In genomic region chr7:122695816-122696215, GRCh38 we compare ENCODE assay signal across 31 cellular contexts. TPM values are rescaled to one million over a fixed set of nuclear protein-coding genes. Genes with fewer than 3 reads are reported as not detected.
DNase-seq lines count a peak whose midpoint lies in the region; ATAC-seq, FAIRE-seq and TF ChIP-seq lines count a peak whose summit lies in the region.
"Had no signal": no experiment of that assay in that cellular context is flagged by ENCODE, and none has a peak within 500 bp of the region (broad histone marks: within the 10 kb centered on the region; RNA-seq: fewer than 3 reads in every experiment).

No MANE protein-coding gene starts in this region.

- H3K23ac ChIP-seq in neuronal stem cell (ENCODE audit: low read depth, low read length, poor library complexity), result no peak overlapping the region

- H2AK5ac ChIP-seq in neuronal stem cell (ENCODE audit: low read depth, low read length), result no peak overlapping the region

- no peaks in the 10 kb centered on the region for H3K36me3 ChIP-seq in HepG2 (replicated peaks in 1 of 2; ENCODE audit: control insufficient read depth in 1 of 2, insufficient read depth in 2 of 2, low read length in 2 of 2)
- no peaks in the 10 kb centered on the region for H3K36me3 ChIP-seq in right lobe of liver
- H3K36me3 ChIP-seq in GM23338 (ENCODE audit: insufficient read depth), result no peaks in the 10 kb centered on the region
- H3K36me3 ChIP-seq in neuronal stem cell (replicated peaks in 1 of 2; ENCODE audit: control insufficient read depth in 2 of 2, insufficient read depth in 2 of 2, low read length in 2 of 2), result no peaks in the 10 kb centered on the region
- H3K36me3 ChIP-seq in uterus, result no peaks in the 10 kb centered on the region
- H3K36me3 ChIP-seq: BE2C, BLaER1 had no signal

- H3K79me2 ChIP-seq in HepG2 (ENCODE audit: insufficient read depth, low read length) (no peaks in the 10 kb centered on the region), GM23338 (replicated peaks; ENCODE audit: insufficient read depth) (no peaks in the 10 kb centered on the region)

- no peak overlapping the region for H3K14ac ChIP-seq in neuronal stem cell (ENCODE audit: low read length)

- H3K4me3 ChIP-seq in HepG2 (replicated peaks in 1 of 3; ENCODE audit: insufficient read depth in 1 of 3, low read depth in 2 of 3, low read length in 3 of 3) (no peak overlapping the region), right lobe of liver (no peak overlapping the region), GM23338 (no peak overlapping the region), neuronal stem cell (ENCODE audit: low read length in 2 of 2) (no peak overlapping the region), uterus (no peak overlapping the region)
- H3K4me3 ChIP-seq: BLaER1 had no signal

- no peak for TF ChIP-seq POLR2A in HepG2 (IDR thresholded peaks at IDR 0.05; ENCODE audit: insufficient read depth in 1 of 2, low read depth in 2 of 2, low read length in 2 of 2)
- TF ChIP-seq POLR2A in right lobe of liver (IDR thresholded peaks at IDR 0.05), result no peak
- no peak for TF ChIP-seq POLR2A in uterus (IDR thresholded peaks at IDR 0.05)

- H3K9ac ChIP-seq in HepG2 (ENCODE audit: insufficient read depth, low read depth, low read length) (peak overlapping the region; percentile 47), neuronal stem cell (ENCODE audit: low read depth, low read length, poor library complexity) (no peak overlapping the region)
- H3K9ac ChIP-seq: BLaER1 had no signal

- H2BK120ac ChIP-seq in neuronal stem cell (ENCODE audit: low read depth, low read length), result no peak overlapping the region

- intact Hi-C loops in HepG2 (cut with micrococcal nuclease; ENCODE audit: unreplicated experiment), result loop anchor here (1.0 to 2.0 kb wide), 3 partner anchors 17 to 191 kb away; partner anchors contain the start of gene CADPS2
- intact Hi-C loops in right lobe of liver (cut with DNase I), result no loop called here
- intact Hi-C loops in activated CD4-positive, alpha-beta T cell treated with anti-CD3 and anti-CD28 coated beads, Interleukin-2, amount 10 ng/mL, durations not matched to agents 24 days and 14 days (cut with micrococcal nuclease), result no loop called here
- intact Hi-C loops in uterus (cut with DNase I; ENCODE audit: low total_unique reads), result no loop called here

- H3K79me1 ChIP-seq in neuronal stem cell (ENCODE audit: low read depth, low read length), result no peaks in the 10 kb centered on the region

- H2BK15ac ChIP-seq in neuronal stem cell (ENCODE audit: low read length), result no peak overlapping the region

- H3K4me2 ChIP-seq in HepG2 (ENCODE audit: low read depth, low read length) (peak overlapping the region; percentile 51), GM23338 (peak overlapping the region; percentile 19; the same call in 1 of the 2 replicates), neuronal stem cell (ENCODE audit: insufficient read depth, low read length, poor library complexity, severe bottlenecking) (no peak overlapping the region)
- H3K4me2 ChIP-seq: BLaER1 had no signal

- H3K4me1 Mint-ChIP-seq in GM23338 (peaks cover 14% of the 10 kb centered on the region), glutamatergic neuron (ENCODE audit: low read depth, unreplicated experiment) (peaks cover 14% of the 10 kb centered on the region)
- no peaks in the 10 kb centered on the region for H3K4me1 Mint-ChIP-seq in activated CD4-positive, alpha-beta T cell treated with anti-CD3 and anti-CD28 coated beads, Interleukin-2, amount 10 ng/mL, durations not matched to agents 24 days and 14 days
- H3K4me1 Mint-ChIP-seq: CD14-positive monocyte; CD4-positive, alpha-beta memory T cell; CD4-positive, CD25-positive, alpha-beta regulatory T cell; CD8-positive, alpha-beta memory T cell had no signal

- H4K91ac ChIP-seq in neuronal stem cell (ENCODE audit: low read depth, low read length, poor library complexity), result no peak overlapping the region

- H3K4ac ChIP-seq in neuronal stem cell (ENCODE audit: low read length), result no peak overlapping the region

- ATAC-seq in HepG2 (peak; percentile 99), right lobe of liver (no peak), GM23338 (no peak), GM19351 (IDR thresholded peaks at IDR 0.05; ENCODE audit: unreplicated experiment) (no peak)

- peak; percentile 44 for TF ChIP-seq CTCF in HepG2 (CRISPR knock-in tag; IDR thresholded peaks at IDR 0.05)
- TF ChIP-seq CTCF in right lobe of liver (IDR thresholded peaks at IDR 0.05), result no peak
- 0 out of 4 replicates have a peak, but pooled peaks of 1 of the 2 experiments have one; percentile 5 for TF ChIP-seq CTCF in GM23338 (conservative IDR thresholded peaks at IDR 0.05; ENCODE audit: low read depth in 2 of 2)
- no peak for TF ChIP-seq CTCF in glutamatergic neuron (IDR thresholded peaks at IDR 0.05; ENCODE audit: partially characterized antibody, unreplicated experiment)
- no peak for TF ChIP-seq CTCF in uterus (IDR thresholded peaks at IDR 0.05)

- H3K9me2 ChIP-seq in GM23338 (ENCODE audit: insufficient read depth), result no peaks in the 10 kb centered on the region

- H3K27me3 ChIP-seq in HepG2 (ENCODE audit: control insufficient read depth in 1 of 2, insufficient read depth in 2 of 2, low read length in 2 of 2) (no peaks in the 10 kb centered on the region), right lobe of liver (no peaks in the 10 kb centered on the region), GM23338 (ENCODE audit: insufficient read depth) (no peaks in the 10 kb centered on the region), neuronal stem cell (ENCODE audit: control insufficient read depth in 3 of 3, insufficient read depth in 3 of 3, low read depth in 1 of 3, low read length in 3 of 3) (no peaks in the 10 kb centered on the region), uterus (no peaks in the 10 kb centered on the region)
- H3K27me3 ChIP-seq: BE2C, BLaER1 had no signal

- H3K9me3 ChIP-seq in HepG2 (ENCODE audit: low read length) (no peaks in the 10 kb centered on the region), right lobe of liver (no peaks in the 10 kb centered on the region), neuronal stem cell (replicated peaks in 1 of 2; ENCODE audit: control insufficient read depth in 2 of 2, insufficient read depth in 1 of 2, low read depth in 1 of 2, low read length in 2 of 2) (peaks cover 5 to 21% of the 10 kb centered on the region in 2 donors), uterus (no peaks in the 10 kb centered on the region)
- H3K9me3 ChIP-seq: BE2C had no signal

- TF ChIP-seq EP300 in HepG2 (IDR thresholded peaks at IDR 0.05; ENCODE audit: low read depth in 2 of 2, low read length in 2 of 2), result peak in 1 of 2 experiments; percentile 49; a peak in 2 of 4 replicates
- 0 out of 2 replicates have a peak, but pooled peaks have one; percentile 43 for TF ChIP-seq EP300 in HepG2 (CRISPR knock-in tag; IDR thresholded peaks at IDR 0.05; ENCODE audit: borderline replicate concordance)

- H2AFZ ChIP-seq in HepG2 (ENCODE audit: low read length) (no peak overlapping the region), GM23338 (no peak overlapping the region), neuronal stem cell (ENCODE audit: low read length) (no peak overlapping the region)

- no peaks in the 10 kb centered on the region for H4K20me1 ChIP-seq in HepG2 (ENCODE audit: insufficient read depth, low read length)
- no peaks in the 10 kb centered on the region for H4K20me1 ChIP-seq in GM23338 (replicated peaks; ENCODE audit: insufficient read depth)
- H4K20me1 ChIP-seq: BLaER1 had no signal

- peaks cover 17% of the 10 kb centered on the region for H3K36me3 Mint-ChIP-seq in GM23338 (ENCODE audit: low read depth)
- H3K36me3 Mint-ChIP-seq in glutamatergic neuron (ENCODE audit: unreplicated experiment), result peaks cover 7% of the 10 kb centered on the region
- no peaks in the 10 kb centered on the region for H3K36me3 Mint-ChIP-seq in activated CD4-positive, alpha-beta T cell treated with anti-CD3 and anti-CD28 coated beads, Interleukin-2, amount 10 ng/mL, durations not matched to agents 24 days and 14 days (ENCODE audit: low read depth)
- H3K36me3 Mint-ChIP-seq: CD14-positive monocyte; CD4-positive, alpha-beta memory T cell; CD4-positive, CD25-positive, alpha-beta regulatory T cell; CD8-positive, alpha-beta memory T cell had no signal

- 0 out of 2 replicates have a peak, but pooled peaks have one; percentile 21 for TF ChIP-seq RAD21 in HepG2 (CRISPR knock-in tag; IDR thresholded peaks at IDR 0.05)

- H3K18ac ChIP-seq in neuronal stem cell (ENCODE audit: low read length), result peak overlapping the region; percentile 32

- H3K27ac Mint-ChIP-seq in GM23338 (no peak overlapping the region), glutamatergic neuron (ENCODE audit: unreplicated experiment) (peak overlapping the region; percentile 46)
- H3K27ac Mint-ChIP-seq in activated CD4-positive, alpha-beta T cell treated with anti-CD3 and anti-CD28 coated beads, Interleukin-2, amount 10 ng/mL, durations not matched to agents 24 days and 14 days, result no peak overlapping the region
- H3K27ac Mint-ChIP-seq: CD14-positive monocyte; CD4-positive, alpha-beta memory T cell; CD4-positive, CD25-positive, alpha-beta regulatory T cell; CD8-positive, alpha-beta memory T cell had no signal

- H3K4me3 Mint-ChIP-seq in GM23338 (no peak overlapping the region), glutamatergic neuron (ENCODE audit: unreplicated experiment) (no peak overlapping the region)
- no peak overlapping the region for H3K4me3 Mint-ChIP-seq in activated CD4-positive, alpha-beta T cell treated with anti-CD3 and anti-CD28 coated beads, Interleukin-2, amount 10 ng/mL, durations not matched to agents 24 days and 14 days
- H3K4me3 Mint-ChIP-seq: CD14-positive monocyte; CD4-positive, alpha-beta memory T cell; CD4-positive, CD25-positive, alpha-beta regulatory T cell; CD8-positive, alpha-beta memory T cell had no signal

- 20% methylated on average over 1 of the region's 1 CpG for WGBS in HepG2 (ENCODE audit: low lambda C conversion rate)
- WGBS in right lobe of liver (ENCODE audit: insufficient coverage, low coverage, low lambda C conversion rate, missing lambda C conversion rate), result 100% methylated on average over 1 of the region's 1 CpG
- no CpG with 5 or more reads among the region's 1 CpG for WGBS in neuronal stem cell (ENCODE audit: extremely low coverage in 2 of 2, insufficient read length in 2 of 2, insufficient replicate concordance in 1 of 2), 2 donors

- FAIRE-seq in HepG2 (lab: Jason Lieb, UNC), result peak; percentile 82
- FAIRE-seq: A204.1, G401.6, GM12891, GM19239 had no signal

- in situ Hi-C loops in HepG2 (cut with HindIII; ENCODE audit: extremely low pct_ligation_motif_present, low pct_unique_long_range_greater_than_20kb), result no loop called here

- BruUV-seq in HepG2 (replicated peaks; lab: Mats Ljungman, UMichigan), result no TSS peak

- H3K4me1 ChIP-seq in HepG2 (ENCODE audit: insufficient read depth, low read length) (peaks cover 34% of the 10 kb centered on the region), right lobe of liver (no peaks in the 10 kb centered on the region), GM23338 (ENCODE audit: insufficient read depth) (peaks cover 10% of the 10 kb centered on the region; the same call in 1 of the 2 replicates), neuronal stem cell (ENCODE audit: control insufficient read depth in 2 of 2, insufficient read depth in 1 of 2, low read depth in 1 of 2, low read length in 2 of 2) (peaks cover 6 to 13% of the 10 kb centered on the region in 2 donors), uterus (no peaks in the 10 kb centered on the region)
- H3K4me1 ChIP-seq: BE2C, BLaER1 had no signal

- no peak overlapping the region for H2BK12ac ChIP-seq in neuronal stem cell (ENCODE audit: low read length)

- no peak overlapping the region for H4K8ac ChIP-seq in neuronal stem cell (ENCODE audit: low read depth, low read length)

- H3K27me3 Mint-ChIP-seq in GM23338 (ENCODE audit: insufficient read depth, low read depth, poor library complexity) (no peaks in the 10 kb centered on the region), glutamatergic neuron (ENCODE audit: unreplicated experiment) (peaks cover 2% of the 10 kb centered on the region)
- no peaks in the 10 kb centered on the region for H3K27me3 Mint-ChIP-seq in activated CD4-positive, alpha-beta T cell treated with anti-CD3 and anti-CD28 coated beads, Interleukin-2, amount 10 ng/mL, durations not matched to agents 24 days and 14 days
- H3K27me3 Mint-ChIP-seq: CD4-positive, alpha-beta memory T cell; CD4-positive, CD25-positive, alpha-beta regulatory T cell; CD8-positive, alpha-beta memory T cell had no signal

- H3K27ac ChIP-seq in HepG2 (ENCODE audit: extremely low read length, insufficient read depth, low read length), result peak overlapping the region; percentile 75
- no peak overlapping the region for H3K27ac ChIP-seq in right lobe of liver
- H3K27ac ChIP-seq in GM23338 (ENCODE audit: low read depth), result no peak overlapping the region; the same call in 1 of the 2 replicates
- no peak overlapping the region for H3K27ac ChIP-seq in neuronal stem cell (replicated peaks; ENCODE audit: low read length)
- H3K27ac ChIP-seq in uterus, result no peak overlapping the region
- H3K27ac ChIP-seq: BLaER1 had no signal

- POLR2A ChIA-PET in HepG2 (lab: Yijun Ruan, JAX), result interaction anchor here (1.0 to 1.1 kb wide), 2 partner anchors 16 to 55 kb away, joined by 3 to 4 read pairs; no protein-coding TSS in a partner anchor

- H3K9me3 Mint-ChIP-seq in GM23338, result peaks cover 14% of the 10 kb centered on the region
- H3K9me3 Mint-ChIP-seq in glutamatergic neuron (ENCODE audit: unreplicated experiment), result peaks cover 5% of the 10 kb centered on the region
- H3K9me3 Mint-ChIP-seq in activated CD4-positive, alpha-beta T cell treated with anti-CD3 and anti-CD28 coated beads, Interleukin-2, amount 10 ng/mL, durations not matched to agents 24 days and 14 days, result peaks cover 3% of the 10 kb centered on the region

- H2BK5ac ChIP-seq in neuronal stem cell (ENCODE audit: low read length), result no peak overlapping the region

- CTCF ChIA-PET in HepG2 (lab: Yijun Ruan, JAX; ENCODE audit: low intra/inter-chr PET ratio, low total read pairs), result no interaction called here

- H3F3A ChIP-seq in GM23338 (replicated peaks; ENCODE audit: low read depth), result no peaks in the 10 kb centered on the region

- DNase-seq in HepG2 (ENCODE audit: low spot score) (peak; percentile 91), right lobe of liver (no peak), GM23338 (ENCODE audit: low spot score) (no peak), glutamatergic neuron (peak; percentile 30), neuronal stem cell (ENCODE audit: low spot score) (no peak), uterus (no peak)
- no peak for DNase-seq in activated CD4-positive, alpha-beta T cell treated with anti-CD3 and anti-CD28 coated beads, Interleukin-2, amount 10 ng/mL, durations not matched to agents 24 days and 14 days
- DNase-seq: 8988T; ACHN; BE2C; C1 segment of cervical spinal cord; CD4-positive, alpha-beta memory T cell; CD4-positive, CD25-positive, alpha-beta regulatory T cell; CD8-positive, alpha-beta memory T cell; COR-L47; DMS 273 treated with DMSO at 0.1 percent for 48 hours; DMS153; DMS53; DMS79; DND-41; EL; GF-D8 had no signal

RNA-seq across cellular contexts. Expression of gene RNF133, which starts 3.1 kb away (rescaled TPM):
- total RNA-seq in HepG2 (2016; rRNA removed; fragmentation: Illumina TruSeq; extraction: Trizol) (0.27 and 1.00 TPM in 2 replicates), right lobe of liver (under 1 TPM in 5 of 6 experiments, not detected in 1; 0.22 to 0.74 (median 0.35) TPM), glutamatergic neuron (ENCODE audit: unreplicated experiment) (not detected), uterus (1 to 10 TPM in 3 of 4 donors, not detected in 1; 1.5 to 6.9 (median 3.8) TPM)
- total RNA-seq in HepG2 (2016; cell fraction: cytosol; rRNA removed; fragmentation: Illumina TruSeq; extraction: Trizol; ENCODE audit: low read depth), result not detected in 2 replicates
- total RNA-seq in HepG2 (2016; cell fraction: insoluble cytoplasmic fraction; rRNA removed; fragmentation: Illumina TruSeq; extraction: Trizol), result 1.2 TPM in 1 of 2 replicates, not detected in the other
- total RNA-seq in HepG2 (2016; cell fraction: membrane; rRNA removed; fragmentation: Illumina TruSeq; extraction: Trizol), result 0.15 TPM in 1 of 2 replicates, not detected in the other
- 9.2 and 12.5 TPM in 2 replicates for total RNA-seq in HepG2 (2016; cell fraction: nucleus; rRNA removed; fragmentation: Illumina TruSeq; extraction: Trizol)
- polyA plus RNA-seq in HepG2 (2011; rRNA removed) (0.07 and 0.13 TPM in 2 replicates), GM23338 (2016; fragmentation: Nextera tagmentation; extraction: Ambion mirVana) (not detected in 2 replicates)
- polyA plus RNA-seq in HepG2 (2011; cell fraction: cytosol; rRNA removed), result not detected in 2 replicates
- 0.21 and 0.29 TPM in 2 replicates for polyA plus RNA-seq in HepG2 (2011; cell fraction: nucleus; rRNA removed)
- polyA plus RNA-seq in HepG2 (2012), result not detected in 2 replicates
- not detected in 2 replicates for polyA plus RNA-seq in HepG2 (2016; cell fraction: cytosol; fragmentation: Illumina TruSeq; extraction: Trizol; ENCODE audit: low read depth)
- not detected in 2 replicates for polyA plus RNA-seq in HepG2 (2016; cell fraction: insoluble cytoplasmic fraction; fragmentation: Illumina TruSeq; extraction: Trizol; ENCODE audit: low read depth)
- not detected in 2 replicates for polyA plus RNA-seq in HepG2 (2016; cell fraction: membrane; fragmentation: Illumina TruSeq; extraction: Trizol; ENCODE audit: low read depth)
- polyA plus RNA-seq in HepG2 (2016; cell fraction: nucleus; fragmentation: Illumina TruSeq; extraction: Trizol; ENCODE audit: insufficient read depth, low read depth), result 0.55 and 1.00 TPM in 2 replicates
- polyA minus RNA-seq in HepG2 (2011; rRNA and poly(A)+ RNA removed; ENCODE audit: low replicate concordance), result 0.16 and 0.38 TPM in 2 replicates
- not detected in 2 replicates for polyA minus RNA-seq in HepG2 (2011; cell fraction: cytosol; rRNA and poly(A)+ RNA removed)
- 19.5 and 21.5 TPM in 2 replicates for polyA minus RNA-seq in HepG2 (2011; cell fraction: nucleus; rRNA and poly(A)+ RNA removed)
- 1.1 and 2.0 TPM in 2 replicates for total RNA-seq in GM23338 (2014; rRNA removed; shearing (Covaris generic))
- polyA plus RNA-seq in neuronal stem cell (2013, experiment 1 of 2), result not detected
- polyA plus RNA-seq in neuronal stem cell (2013, experiment 2 of 2), result not detected
- total RNA-seq in activated CD4-positive, alpha-beta T cell treated with anti-CD3 and anti-CD28 coated beads, Interleukin-2, amount 10 ng/mL, durations not matched to agents 24 days and 14 days, result not detected in 2 replicates
- total RNA-seq: CD4-positive, alpha-beta memory T cell; CD4-positive, CD25-positive, alpha-beta regulatory T cell; CD8-positive, alpha-beta memory T cell; Daoy had no signal
- polyA plus RNA-seq: AG04450; CD14-positive monocyte; CD4-positive, alpha-beta memory T cell; CD4-positive, CD25-positive, alpha-beta regulatory T cell; CD8-positive, alpha-beta memory T cell had no signal

RNA-seq across cellular contexts. Expression of gene RNF148, which starts 6.9 kb away (rescaled TPM):
- total RNA-seq in HepG2 (2016; rRNA removed; fragmentation: Illumina TruSeq; extraction: Trizol), result 0.15 and 1.6 TPM in 2 replicates
- not detected in 2 replicates for total RNA-seq in HepG2 (2016; cell fraction: cytosol; rRNA removed; fragmentation: Illumina TruSeq; extraction: Trizol; ENCODE audit: low read depth)
- total RNA-seq in HepG2 (2016; cell fraction: insoluble cytoplasmic fraction; rRNA removed; fragmentation: Illumina TruSeq; extraction: Trizol), result 0.19 and 1.1 TPM in 2 replicates
- total RNA-seq in HepG2 (2016; cell fraction: membrane; rRNA removed; fragmentation: Illumina TruSeq; extraction: Trizol), result 0.25 and 0.28 TPM in 2 replicates
- 8.6 and 10.3 TPM in 2 replicates for total RNA-seq in HepG2 (2016; cell fraction: nucleus; rRNA removed; fragmentation: Illumina TruSeq; extraction: Trizol)
- polyA plus RNA-seq in HepG2 (2011; rRNA removed), result 0.16 TPM in 1 of 2 replicates, not detected in the other
- 0.08 TPM in 1 of 2 replicates, not detected in the other for polyA plus RNA-seq in HepG2 (2011; cell fraction: cytosol; rRNA removed)
- 0.61 and 0.69 TPM in 2 replicates for polyA plus RNA-seq in HepG2 (2011; cell fraction: nucleus; rRNA removed)
- not detected in 2 replicates for polyA plus RNA-seq in HepG2 (2012)
- 0.12 and 0.19 TPM in 2 replicates for polyA plus RNA-seq in HepG2 (2016; cell fraction: cytosol; fragmentation: Illumina TruSeq; extraction: Trizol; ENCODE audit: low read depth)
- polyA plus RNA-seq in HepG2 (2016; cell fraction: insoluble cytoplasmic fraction; fragmentation: Illumina TruSeq; extraction: Trizol; ENCODE audit: low read depth), result not detected in 2 replicates
- polyA plus RNA-seq in HepG2 (2016; cell fraction: membrane; fragmentation: Illumina TruSeq; extraction: Trizol; ENCODE audit: low read depth), result 0.13 and 0.38 TPM in 2 replicates
- polyA plus RNA-seq in HepG2 (2016; cell fraction: nucleus; fragmentation: Illumina TruSeq; extraction: Trizol; ENCODE audit: insufficient read depth, low read depth), result 1.0 TPM in 1 of 2 replicates, not detected in the other
- 0.68 and 2.4 TPM in 2 replicates for polyA minus RNA-seq in HepG2 (2011; rRNA and poly(A)+ RNA removed; ENCODE audit: low replicate concordance)
- not detected in 2 replicates for polyA minus RNA-seq in HepG2 (2011; cell fraction: cytosol; rRNA and poly(A)+ RNA removed)
- 32.3 and 35.0 TPM in 2 replicates for polyA minus RNA-seq in HepG2 (2011; cell fraction: nucleus; rRNA and poly(A)+ RNA removed)
- under 1 TPM; 0.25 to 0.68 (median 0.33) TPM for total RNA-seq in right lobe of liver
- 0.23 and 2.2 TPM in 2 replicates for total RNA-seq in GM23338 (2014; rRNA removed; shearing (Covaris generic))
- polyA plus RNA-seq in GM23338 (2016; fragmentation: Nextera tagmentation; extraction: Ambion mirVana), result not detected in 2 replicates
- total RNA-seq in glutamatergic neuron (ENCODE audit: unreplicated experiment), result not detected
- not detected for polyA plus RNA-seq in neuronal stem cell (2013, experiment 1 of 2)
- not detected for polyA plus RNA-seq in neuronal stem cell (2013, experiment 2 of 2)
- not detected in 2 replicates for total RNA-seq in activated CD4-positive, alpha-beta T cell treated with anti-CD3 and anti-CD28 coated beads, Interleukin-2, amount 10 ng/mL, durations not matched to agents 24 days and 14 days
- 1 to 10 TPM; 3.4 to 7.4 (median 4.8) TPM for total RNA-seq in uterus
- total RNA-seq: CD4-positive, alpha-beta memory T cell; CD4-positive, CD25-positive, alpha-beta regulatory T cell; CD8-positive, alpha-beta memory T cell; Daoy had no signal
- polyA plus RNA-seq: AG04450; CD14-positive monocyte; CD4-positive, alpha-beta memory T cell; CD4-positive, CD25-positive, alpha-beta regulatory T cell; CD8-positive, alpha-beta memory T cell had no signal

Comparison
In these comparisons a context has a peak if more than half of its experiments do, and no peak if none do; other contexts are left out.
1. DNase-seq: peak in HepG2 (single experiment) and glutamatergic neuron (single experiment); none in right lobe of liver (0 of 3), GM23338 (single experiment), neuronal stem cell (single experiment), activated CD4-positive, alpha-beta T cell treated with anti-CD3 and anti-CD28 coated beads, Interleukin-2, amount 10 ng/mL, durations not matched to agents 24 days and 14 days (single experiment) and uterus (0 of 2).